ENCODE assay signal across 2 cellular contexts in the genomic region with DNA sequence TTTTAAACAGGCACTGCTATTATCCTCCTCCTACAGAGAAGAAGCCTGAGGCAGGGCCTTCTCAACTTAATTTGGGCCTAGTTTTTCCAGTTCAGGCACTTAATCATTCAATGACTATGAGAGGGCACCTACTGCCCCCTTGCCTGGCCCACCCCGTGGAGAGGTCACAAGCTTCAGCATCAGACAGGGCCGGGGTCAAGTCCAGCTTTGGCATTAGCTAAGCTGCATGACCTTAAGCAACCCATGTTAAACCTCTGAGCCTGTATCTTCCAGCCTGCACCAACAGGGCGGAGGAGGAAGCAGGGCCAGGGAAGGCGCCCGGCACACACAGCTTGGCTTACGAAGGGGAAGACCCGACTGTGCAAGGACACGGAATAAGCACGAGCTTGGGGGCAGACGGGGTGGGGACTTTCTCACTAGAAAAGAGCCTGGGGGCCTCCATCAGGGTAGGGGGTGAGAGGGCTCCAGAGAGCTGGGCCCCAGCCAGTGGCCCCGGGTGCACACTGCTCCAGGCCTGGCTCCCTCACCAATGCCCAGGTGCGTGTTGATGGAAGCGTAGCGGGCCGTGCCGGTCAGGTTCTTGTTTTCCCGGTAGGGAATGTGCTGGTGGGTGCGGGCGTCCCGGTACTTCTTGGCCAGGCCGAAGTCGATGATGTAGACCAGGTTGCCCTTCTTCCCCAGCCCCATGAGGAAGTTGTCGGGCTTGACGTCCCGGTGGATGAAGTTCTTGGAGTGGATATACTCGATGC.
TF ChIP-seq lines count a peak whose summit lies in the region.

No MANE protein-coding gene starts in this region.

TF ChIP-seq in GM23338, 12 proteins besides CTCF, POLR2A, EP300 and RAD21 (continues in another document):
- TF ChIP-seq REST (IDR thresholded peaks at IDR 0.05; ENCODE audit: unreplicated experiment), result no peak
- TF ChIP-seq, protein P1, sequence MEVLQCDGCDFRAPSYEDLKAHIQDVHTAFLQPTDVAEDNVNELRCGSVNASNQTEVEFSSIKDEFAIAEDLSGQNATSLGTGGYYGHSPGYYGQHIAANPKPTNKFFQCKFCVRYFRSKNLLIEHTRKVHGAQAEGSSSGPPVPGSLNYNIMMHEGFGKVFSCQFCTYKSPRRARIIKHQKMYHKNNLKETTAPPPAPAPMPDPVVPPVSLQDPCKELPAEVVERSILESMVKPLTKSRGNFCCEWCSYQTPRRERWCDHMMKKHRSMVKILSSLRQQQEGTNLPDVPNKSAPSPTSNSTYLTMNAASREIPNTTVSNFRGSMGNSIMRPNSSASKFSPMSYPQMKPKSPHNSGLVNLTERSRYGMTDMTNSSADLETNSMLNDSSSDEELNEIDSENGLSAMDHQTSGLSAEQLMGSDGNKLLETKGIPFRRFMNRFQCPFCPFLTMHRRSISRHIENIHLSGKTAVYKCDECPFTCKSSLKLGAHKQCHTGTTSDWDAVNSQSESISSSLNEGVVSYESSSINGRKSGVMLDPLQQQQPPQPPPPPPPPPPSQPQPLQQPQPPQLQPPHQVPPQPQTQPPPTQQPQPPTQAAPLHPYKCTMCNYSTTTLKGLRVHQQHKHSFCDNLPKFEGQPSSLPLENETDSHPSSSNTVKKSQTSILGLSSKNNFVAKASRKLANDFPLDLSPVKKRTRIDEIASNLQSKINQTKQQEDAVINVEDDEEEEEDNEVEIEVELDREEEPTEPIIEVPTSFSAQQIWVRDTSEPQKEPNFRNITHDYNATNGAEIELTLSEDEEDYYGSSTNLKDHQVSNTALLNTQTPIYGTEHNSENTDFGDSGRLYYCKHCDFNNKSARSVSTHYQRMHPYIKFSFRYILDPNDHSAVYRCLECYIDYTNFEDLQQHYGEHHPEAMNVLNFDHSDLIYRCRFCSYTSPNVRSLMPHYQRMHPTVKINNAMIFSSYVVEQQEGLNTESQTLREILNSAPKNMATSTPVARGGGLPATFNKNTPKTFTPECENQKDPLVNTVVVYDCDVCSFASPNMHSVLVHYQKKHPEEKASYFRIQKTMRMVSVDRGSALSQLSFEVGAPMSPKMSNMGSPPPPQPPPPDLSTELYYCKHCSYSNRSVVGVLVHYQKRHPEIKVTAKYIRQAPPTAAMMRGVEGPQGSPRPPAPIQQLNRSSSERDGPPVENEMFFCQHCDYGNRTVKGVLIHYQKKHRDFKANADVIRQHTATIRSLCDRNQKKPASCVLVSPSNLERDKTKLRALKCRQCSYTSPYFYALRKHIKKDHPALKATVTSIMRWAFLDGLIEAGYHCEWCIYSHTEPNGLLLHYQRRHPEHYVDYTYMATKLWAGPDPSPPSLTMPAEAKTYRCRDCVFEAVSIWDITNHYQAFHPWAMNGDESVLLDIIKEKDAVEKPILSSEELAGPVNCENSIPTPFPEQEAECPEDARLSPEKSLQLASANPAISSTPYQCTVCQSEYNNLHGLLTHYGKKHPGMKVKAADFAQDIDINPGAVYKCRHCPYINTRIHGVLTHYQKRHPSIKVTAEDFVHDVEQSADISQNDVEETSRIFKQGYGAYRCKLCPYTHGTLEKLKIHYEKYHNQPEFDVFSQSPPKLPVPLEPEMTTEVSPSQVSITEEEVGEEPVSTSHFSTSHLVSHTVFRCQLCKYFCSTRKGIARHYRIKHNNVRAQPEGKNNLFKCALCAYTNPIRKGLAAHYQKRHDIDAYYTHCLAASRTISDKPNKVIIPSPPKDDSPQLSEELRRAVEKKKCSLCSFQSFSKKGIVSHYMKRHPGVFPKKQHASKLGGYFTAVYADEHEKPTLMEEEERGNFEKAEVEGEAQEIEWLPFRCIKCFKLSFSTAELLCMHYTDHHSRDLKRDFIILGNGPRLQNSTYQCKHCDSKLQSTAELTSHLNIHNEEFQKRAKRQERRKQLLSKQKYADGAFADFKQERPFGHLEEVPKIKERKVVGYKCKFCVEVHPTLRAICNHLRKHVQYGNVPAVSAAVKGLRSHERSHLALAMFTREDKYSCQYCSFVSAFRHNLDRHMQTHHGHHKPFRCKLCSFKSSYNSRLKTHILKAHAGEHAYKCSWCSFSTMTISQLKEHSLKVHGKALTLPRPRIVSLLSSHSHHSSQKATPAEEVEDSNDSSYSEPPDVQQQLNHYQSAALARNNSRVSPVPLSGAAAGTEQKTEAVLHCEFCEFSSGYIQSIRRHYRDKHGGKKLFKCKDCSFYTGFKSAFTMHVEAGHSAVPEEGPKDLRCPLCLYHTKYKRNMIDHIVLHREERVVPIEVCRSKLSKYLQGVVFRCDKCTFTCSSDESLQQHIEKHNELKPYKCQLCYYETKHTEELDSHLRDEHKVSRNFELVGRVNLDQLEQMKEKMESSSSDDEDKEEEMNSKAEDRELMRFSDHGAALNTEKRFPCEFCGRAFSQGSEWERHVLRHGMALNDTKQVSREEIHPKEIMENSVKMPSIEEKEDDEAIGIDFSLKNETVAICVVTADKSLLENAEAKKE (CRISPR knock-in tag; IDR thresholded peaks at IDR 0.05), result no peak
- TF ChIP-seq NANOG (IDR thresholded peaks at IDR 0.05; ENCODE audit: borderline replicate concordance), result no peak
- TF ChIP-seq STAT1 (IDR thresholded peaks at IDR 0.05; ENCODE audit: unreplicated experiment), result no peak
- TF ChIP-seq ZNF331 (CRISPR knock-in tag; IDR thresholded peaks at IDR 0.05; ENCODE audit: low read depth), result no peak
- TF ChIP-seq CREB1 (CRISPR knock-in tag; IDR thresholded peaks at IDR 0.05; ENCODE audit: low read depth), result no peak
- TF ChIP-seq JUNB (IDR thresholded peaks at IDR 0.05; ENCODE audit: unreplicated experiment), result no peak
- TF ChIP-seq POLR2AphosphoS5 (IDR thresholded peaks at IDR 0.05; ENCODE audit: low read depth), result no peak

TF ChIP-seq in WTC11, 78 proteins besides CTCF, POLR2A, EP300 and RAD21:
- TF ChIP-seq, protein P2, sequence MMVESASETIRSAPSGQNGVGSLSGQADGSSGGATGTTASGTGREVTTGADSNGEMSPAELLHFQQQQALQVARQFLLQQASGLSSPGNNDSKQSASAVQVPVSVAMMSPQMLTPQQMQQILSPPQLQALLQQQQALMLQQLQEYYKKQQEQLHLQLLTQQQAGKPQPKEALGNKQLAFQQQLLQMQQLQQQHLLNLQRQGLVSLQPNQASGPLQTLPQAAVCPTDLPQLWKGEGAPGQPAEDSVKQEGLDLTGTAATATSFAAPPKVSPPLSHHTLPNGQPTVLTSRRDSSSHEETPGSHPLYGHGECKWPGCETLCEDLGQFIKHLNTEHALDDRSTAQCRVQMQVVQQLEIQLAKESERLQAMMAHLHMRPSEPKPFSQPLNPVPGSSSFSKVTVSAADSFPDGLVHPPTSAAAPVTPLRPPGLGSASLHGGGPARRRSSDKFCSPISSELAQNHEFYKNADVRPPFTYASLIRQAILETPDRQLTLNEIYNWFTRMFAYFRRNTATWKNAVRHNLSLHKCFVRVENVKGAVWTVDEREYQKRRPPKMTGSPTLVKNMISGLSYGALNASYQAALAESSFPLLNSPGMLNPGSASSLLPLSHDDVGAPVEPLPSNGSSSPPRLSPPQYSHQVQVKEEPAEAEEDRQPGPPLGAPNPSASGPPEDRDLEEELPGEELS (CRISPR knock-in tag; IDR thresholded peaks at IDR 0.05), result no peak
- TF ChIP-seq, protein P3, sequence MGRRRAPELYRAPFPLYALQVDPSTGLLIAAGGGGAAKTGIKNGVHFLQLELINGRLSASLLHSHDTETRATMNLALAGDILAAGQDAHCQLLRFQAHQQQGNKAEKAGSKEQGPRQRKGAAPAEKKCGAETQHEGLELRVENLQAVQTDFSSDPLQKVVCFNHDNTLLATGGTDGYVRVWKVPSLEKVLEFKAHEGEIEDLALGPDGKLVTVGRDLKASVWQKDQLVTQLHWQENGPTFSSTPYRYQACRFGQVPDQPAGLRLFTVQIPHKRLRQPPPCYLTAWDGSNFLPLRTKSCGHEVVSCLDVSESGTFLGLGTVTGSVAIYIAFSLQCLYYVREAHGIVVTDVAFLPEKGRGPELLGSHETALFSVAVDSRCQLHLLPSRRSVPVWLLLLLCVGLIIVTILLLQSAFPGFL (CRISPR knock-in tag; IDR thresholded peaks at IDR 0.05; ENCODE audit: borderline replicate concordance), result no peak
- TF ChIP-seq ESRRA (CRISPR knock-in tag; IDR thresholded peaks at IDR 0.05; ENCODE audit: borderline replicate concordance) (no peak), IRF2 (CRISPR knock-in tag; IDR thresholded peaks at IDR 0.05; ENCODE audit: borderline replicate concordance, low read depth) (no peak), E2F1 (CRISPR knock-in tag; IDR thresholded peaks at IDR 0.05) (no peak)
- TF ChIP-seq, protein P4, sequence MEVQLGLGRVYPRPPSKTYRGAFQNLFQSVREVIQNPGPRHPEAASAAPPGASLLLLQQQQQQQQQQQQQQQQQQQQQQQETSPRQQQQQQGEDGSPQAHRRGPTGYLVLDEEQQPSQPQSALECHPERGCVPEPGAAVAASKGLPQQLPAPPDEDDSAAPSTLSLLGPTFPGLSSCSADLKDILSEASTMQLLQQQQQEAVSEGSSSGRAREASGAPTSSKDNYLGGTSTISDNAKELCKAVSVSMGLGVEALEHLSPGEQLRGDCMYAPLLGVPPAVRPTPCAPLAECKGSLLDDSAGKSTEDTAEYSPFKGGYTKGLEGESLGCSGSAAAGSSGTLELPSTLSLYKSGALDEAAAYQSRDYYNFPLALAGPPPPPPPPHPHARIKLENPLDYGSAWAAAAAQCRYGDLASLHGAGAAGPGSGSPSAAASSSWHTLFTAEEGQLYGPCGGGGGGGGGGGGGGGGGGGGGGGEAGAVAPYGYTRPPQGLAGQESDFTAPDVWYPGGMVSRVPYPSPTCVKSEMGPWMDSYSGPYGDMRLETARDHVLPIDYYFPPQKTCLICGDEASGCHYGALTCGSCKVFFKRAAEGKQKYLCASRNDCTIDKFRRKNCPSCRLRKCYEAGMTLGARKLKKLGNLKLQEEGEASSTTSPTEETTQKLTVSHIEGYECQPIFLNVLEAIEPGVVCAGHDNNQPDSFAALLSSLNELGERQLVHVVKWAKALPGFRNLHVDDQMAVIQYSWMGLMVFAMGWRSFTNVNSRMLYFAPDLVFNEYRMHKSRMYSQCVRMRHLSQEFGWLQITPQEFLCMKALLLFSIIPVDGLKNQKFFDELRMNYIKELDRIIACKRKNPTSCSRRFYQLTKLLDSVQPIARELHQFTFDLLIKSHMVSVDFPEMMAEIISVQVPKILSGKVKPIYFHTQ (CRISPR knock-in tag; IDR thresholded peaks at IDR 0.05), result no peak
